Comparison of ENCODE assay signal across 22 cellular contexts in the genomic region with DNA sequence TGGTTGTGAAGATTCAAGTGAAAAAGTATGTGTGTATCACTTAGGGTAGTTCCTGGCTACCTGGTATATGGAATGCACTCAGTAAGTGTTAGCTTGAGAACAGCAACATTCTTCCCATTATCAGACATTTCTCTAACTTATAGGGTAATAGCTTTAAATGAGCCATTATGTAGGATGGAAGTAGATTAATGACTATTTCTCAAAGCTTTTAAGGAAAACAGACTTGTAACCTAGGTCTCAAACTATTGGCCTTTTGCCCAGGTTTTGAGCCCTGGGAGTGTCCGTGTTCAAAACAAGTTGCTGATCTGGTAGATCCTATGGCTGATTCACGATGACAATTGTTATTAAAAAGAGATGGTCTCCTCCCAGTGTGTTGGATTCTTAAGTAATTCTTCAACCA.
DNase-seq lines count a peak whose midpoint lies in the region; ATAC-seq and TF ChIP-seq lines count a peak whose summit lies in the region.
"Had no signal": no experiment of that assay in that cellular context is flagged by ENCODE, and none has a peak within 500 bp of the region (broad histone marks: within the 10 kb centered on the region; RNA-seq: fewer than 3 reads in every experiment).

No MANE protein-coding gene starts in this region.

- DNase-seq in right atrium auricular region (ENCODE audit: low spot score): no peak
- no peak for DNase-seq in left cardiac atrium
- DNase-seq in colonic mucosa: no peak
- peak; percentile 21 for DNase-seq in mucosa of gallbladder (ENCODE audit: low spot score)
- no peak for DNase-seq in transverse colon
- DNase-seq in GOT3 (lab: John Stamatoyannopoulos, UW): no peak
- no peak for DNase-seq in activated naive CD4-positive, alpha-beta T cell treated with Interleukin-2 at 50 U/mL for 16 hours
- DNase-seq in T-helper 2 cell treated with Interferon-gamma antibody and Interleukin-4, amounts not matched to agents 5 μg/mL and 100 μg/mL, for 36 hours (ENCODE audit: low spot score): no peak
- DNase-seq: activated CD4-positive, alpha-beta T cell treated with anti-CD3 and anti-CD28 coated beads, Interleukin-2, amount 50 U/mL, for 4 hours; activated CD8-positive, alpha-beta memory T cell treated with anti-CD3 and anti-CD28 coated beads, Interleukin-2, amount 50 U/mL, for 48 hours; activated naive CD8-positive, alpha-beta T cell treated with anti-CD3 and anti-CD28 coated beads, Interleukin-2, amount 50 U/mL, for 24 hours; EL; foreskin melanocyte; naive B cell; NCI-H1436; NCI-H2107; NCI-H526; retina; T1000 had no signal

- in situ Hi-C loops in transverse colon (cut with MboI; ENCODE audit: low pct_ligation_motif_present in 1 of 4, low pct_unique_long_range_greater_than_20kb in 1 of 4, low sequenced_read_pairs in 3 of 4): no loop called here

- H3K9me3 Mint-ChIP-seq in T-helper 2 cell treated with Interferon-gamma antibody and Interleukin-4, amounts not matched to agents 5 μg/mL and 100 μg/mL, for 36 hours: no peaks in the 10 kb centered on the region
- H3K9me3 Mint-ChIP-seq: activated naive CD8-positive, alpha-beta T cell treated with anti-CD3 and anti-CD28 coated beads, Interleukin-2, amount 50 U/mL, for 24 hours; naive B cell; WTC11 had no signal

- H3K36me3 Mint-ChIP-seq in T-helper 2 cell treated with Interferon-gamma antibody and Interleukin-4, amounts not matched to agents 5 μg/mL and 100 μg/mL, for 36 hours (ENCODE audit: low read depth): no peaks in the 10 kb centered on the region
- H3K36me3 Mint-ChIP-seq: CD14-positive monocyte, naive B cell, WTC11 had no signal

- no peak for TF ChIP-seq EP300 in transverse colon (IDR thresholded peaks at IDR 0.05; ENCODE audit: low read depth)

- H3K9ac ChIP-seq in colonic mucosa (ENCODE audit: low read depth in 2 of 2, low read length in 2 of 2): no peak overlapping the region

- TF ChIP-seq CTCF in right atrium auricular region (IDR thresholded peaks at IDR 0.05) (no peak), colonic mucosa (IDR thresholded peaks at IDR 0.05) (no peak), transverse colon (IDR thresholded peaks at IDR 0.05) (no peak)

- H3K4me1 ChIP-seq in right atrium auricular region (peaks cover 0 to 54% of the 10 kb centered on the region in 2 donors), colonic mucosa (no peaks in the 10 kb centered on the region), transverse colon (peaks cover 0 to 11% (median 7%) of the 10 kb centered on the region in 4 donors)

- no peak overlapping the region for H3K4me3 ChIP-seq in right atrium auricular region
- H3K4me3 ChIP-seq in colonic mucosa: no peak overlapping the region
- no peak overlapping the region for H3K4me3 ChIP-seq in transverse colon

- H3K4me3 Mint-ChIP-seq in T-helper 2 cell treated with Interferon-gamma antibody and Interleukin-4, amounts not matched to agents 5 μg/mL and 100 μg/mL, for 36 hours: no peak overlapping the region
- H3K4me3 Mint-ChIP-seq: activated naive CD8-positive, alpha-beta T cell treated with anti-CD3 and anti-CD28 coated beads, Interleukin-2, amount 50 U/mL, for 24 hours; CD14-positive monocyte; naive B cell; WTC11 had no signal

- TF ChIP-seq POLR2A in transverse colon (IDR thresholded peaks at IDR 0.05): no peak

- 53 to 76% methylated on average over 2 of the region's 2 CpGs for WGBS in transverse colon (ENCODE audit: low coverage in 1 of 2), 2 donors

- H3K27me3 Mint-ChIP-seq in T-helper 2 cell treated with Interferon-gamma antibody and Interleukin-4, amounts not matched to agents 5 μg/mL and 100 μg/mL, for 36 hours (ENCODE audit: low read depth): peaks cover 17% of the 10 kb centered on the region

- intact Hi-C loops in left cardiac atrium (cut with DNase I) (no loop called here), colonic mucosa (cut with DNase I) (no loop called here), transverse colon (cut with DNase I; ENCODE audit: low total_unique reads) (no loop called here)

- no peaks in the 10 kb centered on the region for H3K36me3 ChIP-seq in right atrium auricular region
- no peaks in the 10 kb centered on the region for H3K36me3 ChIP-seq in colonic mucosa
- H3K36me3 ChIP-seq in transverse colon: no peaks in the 10 kb centered on the region

- H3K4me1 Mint-ChIP-seq in T-helper 2 cell treated with Interferon-gamma antibody and Interleukin-4, amounts not matched to agents 5 μg/mL and 100 μg/mL, for 36 hours (ENCODE audit: low read depth): no peaks in the 10 kb centered on the region
- H3K4me1 Mint-ChIP-seq: activated naive CD8-positive, alpha-beta T cell treated with anti-CD3 and anti-CD28 coated beads, Interleukin-2, amount 50 U/mL, for 24 hours; CD14-positive monocyte; naive B cell had no signal

- H3K27ac ChIP-seq in right atrium auricular region (peak overlapping the region; percentile 49 to 85), colonic mucosa (peak overlapping the region; percentile 5), transverse colon (peak overlapping the region in 3 of 4 donors; percentile 7 to 51 (median 43))
- H3K27ac ChIP-seq: RWPE1 had no signal

- no peak for ATAC-seq in left cardiac atrium
- ATAC-seq: activated naive CD8-positive, alpha-beta T cell treated with anti-CD3 and anti-CD28 coated beads, Interleukin-2, amount 50 U/mL, for 24 hours; WTC11 had no signal

- no peak overlapping the region for H3K27ac Mint-ChIP-seq in T-helper 2 cell treated with Interferon-gamma antibody and Interleukin-4, amounts not matched to agents 5 μg/mL and 100 μg/mL, for 36 hours
- H3K27ac Mint-ChIP-seq: activated naive CD8-positive, alpha-beta T cell treated with anti-CD3 and anti-CD28 coated beads, Interleukin-2, amount 50 U/mL, for 24 hours; naive B cell; WTC11 had no signal

- H3K27me3 ChIP-seq in right atrium auricular region: no peaks in the 10 kb centered on the region
- no peaks in the 10 kb centered on the region for H3K27me3 ChIP-seq in colonic mucosa
- no peaks in the 10 kb centered on the region for H3K27me3 ChIP-seq in transverse colon

- no peaks in the 10 kb centered on the region for H3K9me3 ChIP-seq in right atrium auricular region
- H3K9me3 ChIP-seq in colonic mucosa: no peaks in the 10 kb centered on the region
- H3K9me3 ChIP-seq in transverse colon: no peaks in the 10 kb centered on the region

Comparison
In these comparisons a context has a peak if more than half of its experiments do, and no peak if none do; other contexts are left out.
1. H3K27ac ChIP-seq: peak in every context shown above with its lines; median percentile 67 in right atrium auricular region; 43 in transverse colon; 5 in colonic mucosa.